ENCODE assay signal across 1 cellular context in genomic region chr3:117358717-117359314, GRCh38.
TF ChIP-seq lines count a peak whose summit lies in the region.

No MANE protein-coding gene starts in this region.

TF ChIP-seq in GM23338, 12 proteins besides CTCF, POLR2A, EP300 and RAD21 (continued from another document):
- no peak for TF ChIP-seq ZNF462 (CRISPR knock-in tag; IDR thresholded peaks at IDR 0.05)
- no peak for TF ChIP-seq ZNF114 (CRISPR knock-in tag; IDR thresholded peaks at IDR 0.05)
- TF ChIP-seq JUNB (IDR thresholded peaks at IDR 0.05; ENCODE audit: unreplicated experiment) = no peak
- no peak for TF ChIP-seq EZH2phosphoT487 (IDR thresholded peaks at IDR 0.05; ENCODE audit: unreplicated experiment)
TF ChIP-seq in GM23338: peak in this region for 0.
